In genomic region chrX:136616987-136617685, GRCh38 we compare ENCODE assay signal across 11 cellular contexts. TPM values are rescaled to one million over a fixed set of nuclear protein-coding genes. Genes with fewer than 3 reads are reported as not detected.
A peak's percentile ranks its signal among the peaks of the same experiment; 100 is the strongest.
DNase-seq lines count a peak whose midpoint lies in the region; ATAC-seq and TF ChIP-seq lines count a peak whose summit lies in the region.
"Had no signal": no experiment of that assay in that cellular context is flagged by ENCODE, and none has a peak within 500 bp of the region (broad histone marks: within the 10 kb centered on the region; RNA-seq: fewer than 3 reads in every experiment).

No MANE protein-coding gene starts in this region.

- peaks cover 5% of the 10 kb centered on the region; the same call in 1 of the 2 replicates for H3K9me3 ChIP-seq in BLaER1
- no peaks in the 10 kb centered on the region for H3K9me3 ChIP-seq in PC-9 (ENCODE audit: insufficient read depth, low read depth)

- peaks cover 79% of the 10 kb centered on the region for H3K27me3 ChIP-seq in BLaER1
- no peaks in the 10 kb centered on the region for H3K27me3 ChIP-seq in PC-9 (ENCODE audit: insufficient read depth, low read depth)

- H3K4me1 ChIP-seq in BLaER1 (peaks cover 37% of the 10 kb centered on the region), PC-9 (replicated peaks; ENCODE audit: insufficient read depth) (no peaks in the 10 kb centered on the region)

- BruUV-seq in PC-9 (replicated peaks; lab: Mats Ljungman, UMichigan) = no TSS peak

- H4K20me1 ChIP-seq in BLaER1 (no peaks in the 10 kb centered on the region), PC-9 (ENCODE audit: insufficient read depth) (no peaks in the 10 kb centered on the region)

- intact Hi-C loops in PC-9 (cut with micrococcal nuclease; ENCODE audit: unreplicated experiment) = no loop called here
- intact Hi-C loops in lower leg skin (cut with DNase I; ENCODE audit: low total_unique reads) = no loop called here

- no peaks in the 10 kb centered on the region for H3F3A ChIP-seq in PC-9 (ENCODE audit: insufficient read depth, low read depth)

- ATAC-seq in GM18867 (IDR thresholded peaks at IDR 0.05; ENCODE audit: unreplicated experiment) (peak; percentile 92), HG02759 (IDR thresholded peaks at IDR 0.05; ENCODE audit: unreplicated experiment) (peak; percentile 96)

- WGBS in lower leg skin, 2 donors = 67 to 92% methylated on average over 6 of the region's 6 CpGs

- H3K4me3 ChIP-seq in BLaER1 (no peak overlapping the region), PC-9 (no peak overlapping the region), lower leg skin (ENCODE audit: low read depth, poor library complexity, severe bottlenecking) (no peak overlapping the region)

- H3K79me2 ChIP-seq in PC-9 (ENCODE audit: low read depth) = no peaks in the 10 kb centered on the region

- H3K9me2 ChIP-seq in PC-9 (ENCODE audit: insufficient read depth) = no peaks in the 10 kb centered on the region

- H3K4me2 ChIP-seq in BLaER1 (peak overlapping the region; percentile 38), PC-9 (no peak overlapping the region)

- POLR2A ChIA-PET in PC-9 (lab: Charles Lee; ENCODE audit: unreplicated experiment) = no interaction called here

- H3K27ac ChIP-seq in BLaER1 (no peak overlapping the region), PC-9 (no peak overlapping the region)

- H3K9ac ChIP-seq in BLaER1 = no peak overlapping the region

- CTCF ChIA-PET in PC-9 (lab: Charles Lee) = no interaction called here

- in situ Hi-C loops in ACHN (cut with HindIII; ENCODE audit: low pct_ligation_motif_present, low pct_unique_long_range_greater_than_20kb, low sequenced_read_pairs) = no loop called here

- no peak for TF ChIP-seq POLR2A in lower leg skin (IDR thresholded peaks at IDR 0.05)

- DNase-seq in PC-9 = no peak
- DNase-seq in NCI-H524 treated with DMSO at 0.1 percent for 48 hours (lab: John Stamatoyannopoulos, UW) = no peak
- no peak for DNase-seq in NCI-H2227 (lab: John Stamatoyannopoulos, UW; ENCODE audit: unreplicated experiment)
- no peak for DNase-seq in ACHN
- no peak for DNase-seq in lower leg skin (ENCODE audit: low spot score in 2 of 2)
- DNase-seq: NCI-H187 treated with DMSO at 0.1 percent for 48 hours had no signal

- peak overlapping the region; percentile 12; the same call in 1 of the 2 replicates for H2AFZ ChIP-seq in PC-9

- H3K36me3 ChIP-seq in BLaER1 = no peaks in the 10 kb centered on the region
- H3K36me3 ChIP-seq in PC-9 (ENCODE audit: low read depth) = no peaks in the 10 kb centered on the region

- no peak for TF ChIP-seq CTCF in PC-9 (conservative IDR thresholded peaks at IDR 0.05)
- TF ChIP-seq CTCF in lower leg skin (IDR thresholded peaks at IDR 0.05) = no peak

RNA-seq across cellular contexts. Expression of gene CD40LG, which starts 30.8 kb away (rescaled TPM):
- total RNA-seq in PC-9 (2021) = not detected in 2 replicates
- total RNA-seq in lower leg skin = not detected
- total RNA-seq: H1, posterior vena cava had no signal
